8 cellular contexts compared by ENCODE assay signal in the genomic region with DNA sequence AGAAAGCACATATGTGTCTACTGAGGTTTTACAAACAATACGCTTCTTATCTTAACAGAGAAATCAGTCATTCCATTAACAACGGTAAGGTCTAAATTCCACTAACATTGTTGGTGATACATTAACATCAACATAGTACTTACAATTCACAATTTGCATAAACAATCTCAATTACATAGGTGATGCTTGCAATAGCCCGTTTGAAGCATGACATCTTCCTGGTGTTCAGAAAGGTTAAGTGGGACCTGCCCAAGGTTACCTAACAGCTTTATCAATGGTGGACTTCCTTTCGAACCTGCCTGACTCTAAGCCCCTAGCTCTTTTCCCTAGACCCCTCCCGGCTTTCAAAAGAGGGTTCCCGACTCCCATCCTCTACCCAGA. TPM values are rescaled to one million over a fixed set of nuclear protein-coding genes. Genes with fewer than 3 reads are reported as not detected.
DNase-seq lines count a peak whose midpoint lies in the region; ATAC-seq and TF ChIP-seq lines count a peak whose summit lies in the region.

No MANE protein-coding gene starts in this region.

- TF ChIP-seq CTCF in fibroblast of villous mesenchyme (IDR thresholded peaks at IDR 0.05; ENCODE audit: insufficient read depth, low read depth, low read length), result no peak

- no peaks in the 10 kb centered on the region for H3K36me3 Mint-ChIP-seq in activated CD4-positive, alpha-beta T cell treated with anti-CD3 and anti-CD28 coated beads for 36 hours (ENCODE audit: low read depth)

- DNase-seq in activated CD4-positive, alpha-beta T cell treated with anti-CD3 and anti-CD28 coated beads for 36 hours, result no peak
- no peak for DNase-seq in activated CD4-positive, alpha-beta T cell treated with anti-CD3 and anti-CD28 coated beads for 1 hour
- DNase-seq in fibroblast of villous mesenchyme (ENCODE audit: low read depth) (no peak), skeletal muscle cell (ENCODE audit: low read depth) (no peak), iPS-NIHi7 (ENCODE audit: extremely low spot score) (no peak), mesenteric fat pad (ENCODE audit: low spot score) (no peak)

- POLR2A ChIA-PET in activated CD4-positive, alpha-beta T cell treated with anti-CD3 and anti-CD28 coated beads for 36 hours (lab: Charles Lee), result interaction anchor here (0.8 to 1.8 kb wide), 9 partner anchors 12 to 118 kb away, joined by 3 to 11 read pairs (median 4); partner anchors contain the start of gene NEK8

- peak; percentile 8 for ATAC-seq in activated CD4-positive, alpha-beta T cell treated with anti-CD3 and anti-CD28 coated beads for 36 hours
- ATAC-seq in SK-N-SH treated with all-trans-retinoic acid at 6 μM for 48 hours (peak; percentile 21), GM18870 (IDR thresholded peaks at IDR 0.05; ENCODE audit: unreplicated experiment) (no peak)

- H3K27ac Mint-ChIP-seq in activated CD4-positive, alpha-beta T cell treated with anti-CD3 and anti-CD28 coated beads for 36 hours, result peak overlapping the region; percentile 90

- no peaks in the 10 kb centered on the region for H3K9me3 Mint-ChIP-seq in activated CD4-positive, alpha-beta T cell treated with anti-CD3 and anti-CD28 coated beads for 36 hours (ENCODE audit: low read depth)

- H3K4me3 Mint-ChIP-seq in activated CD4-positive, alpha-beta T cell treated with anti-CD3 and anti-CD28 coated beads for 36 hours, result peak overlapping the region; percentile 93

- H3K4me3 ChIP-seq in fibroblast of villous mesenchyme (ENCODE audit: low read depth, low read length), result peak overlapping the region; percentile 91
- H3K4me3 ChIP-seq in skeletal muscle cell (ENCODE audit: low read depth, low read length), result peak overlapping the region; percentile 93

- CTCF ChIA-PET in activated CD4-positive, alpha-beta T cell treated with anti-CD3 and anti-CD28 coated beads for 36 hours (lab: Charles Lee), result interaction anchor here (0.6 to 1.8 kb wide), 19 partner anchors 10 to 124 kb away, joined by 3 to 15 read pairs (median 4); partner anchors contain the start of genes FLOT2, RPL23A and TLCD1

- H3K4me1 Mint-ChIP-seq in activated CD4-positive, alpha-beta T cell treated with anti-CD3 and anti-CD28 coated beads for 36 hours, result peaks cover 20% of the 10 kb centered on the region

- no peaks in the 10 kb centered on the region for H3K27me3 Mint-ChIP-seq in activated CD4-positive, alpha-beta T cell treated with anti-CD3 and anti-CD28 coated beads for 36 hours

- intact Hi-C loops in activated CD4-positive, alpha-beta T cell treated with anti-CD3 and anti-CD28 coated beads for 36 hours (cut with DNase I, micrococcal nuclease), result loop anchor here (1.0 to 5.0 kb wide), 8 partner anchors 12 to 115 kb away; partner anchors contain the start of genes DHRS13 (in 1 of the 2) and PHF12 (in 1 of the 2)

TF ChIP-seq in SK-N-SH treated with all-trans-retinoic acid at 6 μM for 48 hours, 23 proteins besides CTCF, POLR2A, EP300 and RAD21:
- TF ChIP-seq ZFP3 (CRISPR knock-in tag; IDR thresholded peaks at IDR 0.05) (no peak), ZFP30 (CRISPR knock-in tag; IDR thresholded peaks at IDR 0.05) (no peak), TCF4 (CRISPR knock-in tag; IDR thresholded peaks at IDR 0.05; ENCODE audit: borderline replicate concordance) (no peak), ZNF70 (CRISPR knock-in tag; IDR thresholded peaks at IDR 0.05) (no peak)
TF ChIP-seq in SK-N-SH treated with all-trans-retinoic acid at 6 μM for 48 hours: peak in this region for 0.

RNA-seq across cellular contexts. Expression of gene FAM222B, which starts 0.7 kb away (rescaled TPM):
- total RNA-seq in activated CD4-positive, alpha-beta T cell treated with anti-CD3 and anti-CD28 coated beads for 36 hours, result 10 to 100 TPM; 16.8 to 20.8 TPM
- total RNA-seq in fibroblast of villous mesenchyme, result 5.5 and 6.9 TPM in 2 replicates
- 32.0 TPM for total RNA-seq in mesenteric fat pad

RNA-seq across cellular contexts. Expression of gene ERAL1, which starts 12.9 kb away (rescaled TPM):
- 10 to 100 TPM; 51.5 to 74.8 TPM for total RNA-seq in activated CD4-positive, alpha-beta T cell treated with anti-CD3 and anti-CD28 coated beads for 36 hours
- 29.6 and 39.3 TPM in 2 replicates for total RNA-seq in fibroblast of villous mesenchyme
- total RNA-seq in mesenteric fat pad, result 26.3 TPM

RNA-seq across cellular contexts. Expression of gene FLOT2, which starts 55.6 kb away (rescaled TPM):
- 10 to 100 TPM; 81.3 to 88.4 TPM for total RNA-seq in activated CD4-positive, alpha-beta T cell treated with anti-CD3 and anti-CD28 coated beads for 36 hours
- total RNA-seq in fibroblast of villous mesenchyme (39.6 and 43.6 TPM in 2 replicates), mesenteric fat pad (126 TPM)
